In genomic region chr13:97432232-97432916, GRCh38 we compare ENCODE assay signal across 8 cellular contexts. TPM values are rescaled to one million over a fixed set of nuclear protein-coding genes. Genes with fewer than 3 reads are reported as not detected.
A peak's percentile ranks its signal among the peaks of the same experiment; 100 is the strongest.
DNase-seq lines count a peak whose midpoint lies in the region; ATAC-seq and TF ChIP-seq lines count a peak whose summit lies in the region.

No MANE protein-coding gene starts in this region.

- peak overlapping the region; percentile 17; the same call in 1 of the 2 replicates for H3K27ac ChIP-seq in C4-2B
- peak overlapping the region; percentile 52 for H3K27ac ChIP-seq in KOPT-K1 (ENCODE audit: low read depth, low read length, poor library complexity, severe bottlenecking)

- H3K4me1 ChIP-seq in mucosa of descending colon (ENCODE audit: low read depth): peaks cover 27% of the 10 kb centered on the region

- no peaks in the 10 kb centered on the region for H3K36me3 ChIP-seq in KOPT-K1 (ENCODE audit: insufficient read depth, low read length)
- H3K36me3 ChIP-seq in mucosa of descending colon (ENCODE audit: low read depth): peaks cover 5% of the 10 kb centered on the region

- intact Hi-C loops in mucosa of descending colon (cut with DNase I, micrococcal nuclease): no loop called here

- no peak for TF ChIP-seq CTCF in C4-2B (conservative IDR thresholded peaks at IDR 0.05)
- TF ChIP-seq CTCF in mucosa of descending colon (IDR thresholded peaks at IDR 0.05): no peak

- ATAC-seq in mucosa of descending colon: no peak
- ATAC-seq in GM19351 (IDR thresholded peaks at IDR 0.05; ENCODE audit: unreplicated experiment): no peak
- ATAC-seq in GM21737 (IDR thresholded peaks at IDR 0.05; ENCODE audit: unreplicated experiment): no peak
- no peak for ATAC-seq in HG03039 (IDR thresholded peaks at IDR 0.05; ENCODE audit: unreplicated experiment)

- H3K4me3 ChIP-seq in mucosa of descending colon: peak overlapping the region; percentile 38

- DNase-seq in central memory CD4-positive, alpha-beta T cell: peak; percentile 3
- DNase-seq in mucosa of descending colon: peak in 1 of 3 donors; percentile 9
- no peak for DNase-seq in NCI-H2196 treated with DMSO at 0.1 percent for 48 hours (lab: John Stamatoyannopoulos, UW; ENCODE audit: unreplicated experiment)

- H3K9me3 ChIP-seq in KOPT-K1 (ENCODE audit: insufficient read depth, low read length, poor library complexity, severe bottlenecking) (no peaks in the 10 kb centered on the region), mucosa of descending colon (no peaks in the 10 kb centered on the region)

RNA-seq across cellular contexts. Expression of gene RAP2A, which starts 1.6 kb away (rescaled TPM):
- total RNA-seq in mucosa of descending colon: 10 to 100 TPM; 25.5 to 32.5 (median 29.8) TPM
